ENCODE assay signal across 18 cellular contexts in genomic region chr5:16674750-16675149, GRCh38.
"Had no signal": no experiment of that assay in that cellular context is flagged by ENCODE, and none has a peak within 500 bp of the region (broad histone marks: within the 10 kb centered on the region; RNA-seq: fewer than 3 reads in every experiment).

No MANE protein-coding gene starts in this region.

- H3K9me3 ChIP-seq: breast epithelium, heart left ventricle, left lung, spleen, transverse colon had no signal

- H3K27ac ChIP-seq: breast epithelium, heart left ventricle, left lung, spleen, transverse colon had no signal

- H3K27ac Mint-ChIP-seq: activated naive CD8-positive, alpha-beta T cell treated with anti-CD3 and anti-CD28 coated beads, Interleukin-2, amount 10 ng/mL, durations not matched to agents 7 days and 5 days; activated T-cell treated with anti-CD3 and anti-CD28 coated beads, Interleukin-2, amount 50 U/mL, for 72 hours; stimulated activated memory B cell treated with anti-CD40 and anti-IgM and Interleukin-4, amounts not matched to agents 10 μg/mL and 1 μg/mL and 100 μg/mL, for 72 hours had no signal

- H3K27me3 ChIP-seq: breast epithelium, dorsolateral prefrontal cortex, heart left ventricle, left lung, spleen, transverse colon had no signal

- H3K36me3 ChIP-seq: breast epithelium had no signal

- H3K4me1 ChIP-seq: breast epithelium, left lung, spleen, transverse colon had no signal

- H3K4me3 ChIP-seq: breast epithelium, dorsolateral prefrontal cortex, heart left ventricle, left lung, spleen, transverse colon had no signal

- H3K36me3 Mint-ChIP-seq: activated naive CD8-positive, alpha-beta T cell treated with anti-CD3 and anti-CD28 coated beads, Interleukin-2, amount 10 ng/mL, durations not matched to agents 7 days and 5 days; stimulated activated memory B cell treated with anti-CD40 and anti-IgM and Interleukin-4, amounts not matched to agents 10 μg/mL and 1 μg/mL and 100 μg/mL, for 72 hours had no signal

- FAIRE-seq: endometrium, frontal cortex had no signal

- H3K4me1 Mint-ChIP-seq: neural crest cell; stimulated activated memory B cell treated with anti-CD40 and anti-IgM and Interleukin-4, amounts not matched to agents 10 μg/mL and 1 μg/mL and 100 μg/mL, for 72 hours had no signal

- H3K4me3 Mint-ChIP-seq: activated naive CD8-positive, alpha-beta T cell treated with anti-CD3 and anti-CD28 coated beads, Interleukin-2, amount 10 ng/mL, durations not matched to agents 7 days and 5 days; neural crest cell; stimulated activated memory B cell treated with anti-CD40 and anti-IgM and Interleukin-4, amounts not matched to agents 10 μg/mL and 1 μg/mL and 100 μg/mL, for 72 hours had no signal

- ATAC-seq: activated T-cell treated with anti-CD3 and anti-CD28 coated beads, Interleukin-2, amount 50 U/mL, for 72 hours; heart left ventricle; left lung; right cardiac atrium; stimulated activated memory B cell treated with anti-CD40 and anti-IgM and Interleukin-4, amounts not matched to agents 10 μg/mL and 1 μg/mL and 100 μg/mL, for 72 hours had no signal

- H3K27me3 Mint-ChIP-seq: activated naive CD8-positive, alpha-beta T cell treated with anti-CD3 and anti-CD28 coated beads, Interleukin-2, amount 10 ng/mL, durations not matched to agents 7 days and 5 days; stimulated activated memory B cell treated with anti-CD40 and anti-IgM and Interleukin-4, amounts not matched to agents 10 μg/mL and 1 μg/mL and 100 μg/mL, for 72 hours had no signal

- DNase-seq: activated CD4-positive, alpha-beta T cell treated with anti-CD3 and anti-CD28 coated beads, Interleukin-2, amount 50 U/mL, for 4 hours; activated CD4-positive, CD25-positive, alpha-beta regulatory T cell treated with anti-CD3 and anti-CD28 coated beads, Interleukin-2, amount 50 U/mL, for 72 hours; activated naive CD8-positive, alpha-beta T cell treated with anti-CD3 and anti-CD28 coated beads, Interleukin-2, amount 10 ng/mL, durations not matched to agents 7 days and 5 days; activated T-cell treated with anti-CD3 and anti-CD28 coated beads, Interleukin-2, amount 50 U/mL, for 72 hours; anterior cingulate cortex; dorsolateral prefrontal cortex; heart left ventricle; left lung; mesendoderm; right cardiac atrium; spleen; stimulated activated CD4-positive, alpha-beta T cell treated with anti-CD3 and anti-CD28 coated beads, Interleukin-1b, Interleukin-23, amount 100 ng/mL, for 48 hours; transverse colon had no signal

- H3K9me3 Mint-ChIP-seq: activated naive CD8-positive, alpha-beta T cell treated with anti-CD3 and anti-CD28 coated beads, Interleukin-2, amount 10 ng/mL, durations not matched to agents 7 days and 5 days; activated T-cell treated with anti-CD3 and anti-CD28 coated beads, Interleukin-2, amount 50 U/mL, for 72 hours; neural crest cell had no signal
